Comparison of ENCODE assay signal across 7 cellular contexts in genomic region chr3:169466990-169467389, GRCh38.
"Had no signal": no experiment of that assay in that cellular context is flagged by ENCODE, and none has a peak within 500 bp of the region (broad histone marks: within the 10 kb centered on the region; RNA-seq: fewer than 3 reads in every experiment).

No MANE protein-coding gene starts in this region.

- DNase-seq: GM23248, GOT3, H7, IMR-90, KG1 had no signal

- H3K36me3 ChIP-seq: HAP-1 had no signal

- H3K27ac ChIP-seq: GM23248 had no signal

- H3K4me3 ChIP-seq: GM23248, HAP-1, K562 had no signal

- H3K9me3 ChIP-seq: HAP-1 had no signal
